13 cellular contexts compared by ENCODE assay signal in genomic region chr5:58922392-58923171, GRCh38.
A peak's percentile ranks its signal among the peaks of the same experiment; 100 is the strongest.
DNase-seq lines count a peak whose midpoint lies in the region; ATAC-seq and TF ChIP-seq lines count a peak whose summit lies in the region.
"Had no signal": no experiment of that assay in that cellular context is flagged by ENCODE, and none has a peak within 500 bp of the region (broad histone marks: within the 10 kb centered on the region; RNA-seq: fewer than 3 reads in every experiment).

No MANE protein-coding gene starts in this region.

- H3K4me3 ChIP-seq in coronary artery (peak overlapping the region; percentile 37), sigmoid colon (no peak overlapping the region)
- H3K4me3 ChIP-seq: GM23338, SK-N-MC had no signal

- no peak for TF ChIP-seq POLR2A in sigmoid colon (IDR thresholded peaks at IDR 0.05)

- H3K36me3 ChIP-seq in sigmoid colon: no peaks in the 10 kb centered on the region

- in situ Hi-C loops in G401 (cut with HindIII; ENCODE audit: low sequenced_read_pairs): no loop called here

- TF ChIP-seq EP300 in sigmoid colon (IDR thresholded peaks at IDR 0.05): peak; percentile 29 to 87 (median 63)

- intact Hi-C loops in left colon (cut with DNase I, micrococcal nuclease): no loop called here
- intact Hi-C loops in sigmoid colon (cut with DNase I): no loop called here

- WGBS in sigmoid colon, 2 donors: 15 to 55% methylated on average over 15 of the region's 15 CpGs

- H3K27me3 ChIP-seq in sigmoid colon: no peaks in the 10 kb centered on the region

- peak; percentile 91 for DNase-seq in G401 (ENCODE audit: low spot score)
- peak; percentile 95 for DNase-seq in coronary artery (ENCODE audit: low spot score)
- DNase-seq in left colon: peak; percentile 69 to 70
- DNase-seq in sigmoid colon: peak; percentile 92
- no peak for DNase-seq in NCI-H226
- DNase-seq in stimulated activated naive CD8-positive, alpha-beta T cell treated with anti-CD3 and anti-CD28 coated beads, Interleukin-15, Interleukin-2, amounts not matched to agents 100 U/mL and 50 U/mL, for 24 hours: no peak
- no peak for DNase-seq in KG1 (lab: John Stamatoyannopoulos, UW)
- no peak for DNase-seq in DMS53 (lab: John Stamatoyannopoulos, UW)
- DNase-seq: activated CD8-positive, alpha-beta memory T cell treated with anti-CD3 and anti-CD28 coated beads for 24 hours; NCI-H1436 treated with DMSO at 0.1 percent for 48 hours; stimulated activated CD4-positive, alpha-beta T cell treated with anti-CD3 and anti-CD28 coated beads, Interleukin-4, amount 100 ng/mL, for 4 hours had no signal

- no peaks in the 10 kb centered on the region for H3K9me3 ChIP-seq in sigmoid colon

- H3K27ac ChIP-seq in coronary artery (peak overlapping the region; percentile 91 to 95), sigmoid colon (peak overlapping the region; percentile 73 to 86 (median 78))
- H3K27ac ChIP-seq: SK-N-MC had no signal

- peaks cover 0 to 46% (median 45%) of the 10 kb centered on the region in 4 donors for H3K4me1 ChIP-seq in sigmoid colon

- ATAC-seq in left colon: peak; percentile 95
- ATAC-seq in stimulated activated naive CD8-positive, alpha-beta T cell treated with anti-CD3 and anti-CD28 coated beads, Interleukin-15, Interleukin-2, amounts not matched to agents 100 U/mL and 50 U/mL, for 24 hours: no peak
- ATAC-seq: GM23338 had no signal

- TF ChIP-seq CTCF in coronary artery (IDR thresholded peaks at IDR 0.05) (no peak), sigmoid colon (IDR thresholded peaks at IDR 0.05) (peak in 1 of 4 experiments; percentile 24)

Comparison
In these comparisons a context has a peak if more than half of its experiments do, and no peak if none do; other contexts are left out.
1. DNase-seq: peak in G401 (single experiment), coronary artery (single experiment), left colon (2 of 2) and sigmoid colon (single experiment); none in NCI-H226 (single experiment), stimulated activated naive CD8-positive, alpha-beta T cell treated with anti-CD3 and anti-CD28 coated beads, Interleukin-15, Interleukin-2, amounts not matched to agents 100 U/mL and 50 U/mL, for 24 hours (single experiment), KG1 (single experiment) and DMS53 (single experiment).